ENCODE assay signal across 1 cellular context in genomic region chr1:223618680-223619079, GRCh38.
A peak's percentile ranks its signal among the peaks of the same experiment; 100 is the strongest.
TF ChIP-seq lines count a peak whose summit lies in the region.

No MANE protein-coding gene starts in this region.

TF ChIP-seq in liver, 16 proteins besides CTCF, POLR2A, EP300 and RAD21:
- TF ChIP-seq TAF1 (conservative IDR thresholded peaks at IDR 0.05): no peak
- TF ChIP-seq FOXA1 (IDR thresholded peaks at IDR 0.05): no peak
- peak; percentile 63 to 81 for TF ChIP-seq HNF4A (conservative IDR thresholded peaks at IDR 0.05)
- TF ChIP-seq YY1 (IDR thresholded peaks at IDR 0.05): no peak
- no peak for TF ChIP-seq NR2F2 (IDR thresholded peaks at IDR 0.05)
- TF ChIP-seq ZBTB33 (IDR thresholded peaks at IDR 0.05): no peak
- no peak for TF ChIP-seq REST (IDR thresholded peaks at IDR 0.05)
- no peak for TF ChIP-seq GABPA (IDR thresholded peaks at IDR 0.05 in 1 of 2, conservative IDR thresholded peaks at IDR 0.05 in 1 of 2)
- no peak for TF ChIP-seq FOXA2 (IDR thresholded peaks at IDR 0.05)
- no peak for TF ChIP-seq SP1 (IDR thresholded peaks at IDR 0.05)
- TF ChIP-seq EGR1 (IDR thresholded peaks at IDR 0.05; ENCODE audit: low read depth in 2 of 2): no peak
- TF ChIP-seq MAX (IDR thresholded peaks at IDR 0.05): no peak
- TF ChIP-seq ATF3 (IDR thresholded peaks at IDR 0.05): no peak
- no peak for TF ChIP-seq JUND (IDR thresholded peaks at IDR 0.05)
- no peak for TF ChIP-seq RXRA (IDR thresholded peaks at IDR 0.05)
- peak; percentile 37 for TF ChIP-seq HNF4G (IDR thresholded peaks at IDR 0.05)
